ENCODE assay signal across 2 cellular contexts in genomic region chr19:12723383-12723642, GRCh38.
TF ChIP-seq lines count a peak whose summit lies in the region.

No MANE protein-coding gene starts in this region.

TF ChIP-seq in HEK293, 187 proteins besides CTCF, POLR2A, EP300 and RAD21:
- TF ChIP-seq ZNF341 (tag by site-specific recombination; IDR thresholded peaks at IDR 0.05; ENCODE audit: low read depth) (peak; percentile 87; the same call in 1 of the 2 replicates), ZSCAN5A (tag by site-specific recombination; IDR thresholded peaks at IDR 0.05) (no peak)

TF ChIP-seq in HepG2, 621 proteins besides CTCF, POLR2A, EP300 and RAD21:
- TF ChIP-seq ZNF709 (CRISPR knock-in tag; IDR thresholded peaks at IDR 0.05) (0 out of 2 replicates have a peak, but pooled peaks have one; percentile 5), HES4 (CRISPR knock-in tag; IDR thresholded peaks at IDR 0.05; ENCODE audit: borderline replicate concordance) (0 out of 2 replicates have a peak, but pooled peaks have one; percentile 24), HDAC1 (CRISPR knock-in tag; IDR thresholded peaks at IDR 0.05) (no peak), RELA (CRISPR knock-in tag; IDR thresholded peaks at IDR 0.05) (no peak), ZNF629 (CRISPR knock-in tag; conservative IDR thresholded peaks at IDR 0.05) (peak; percentile 91), MTF2 (CRISPR knock-in tag; IDR thresholded peaks at IDR 0.05; ENCODE audit: borderline replicate concordance) (no peak), HMG20B (CRISPR knock-in tag; conservative IDR thresholded peaks at IDR 0.05) (no peak), ZNF253 (CRISPR knock-in tag; IDR thresholded peaks at IDR 0.05; ENCODE audit: borderline replicate concordance) (no peak), ZBTB26 (CRISPR knock-in tag; IDR thresholded peaks at IDR 0.05; ENCODE audit: borderline replicate concordance) (no peak), ELF1 (CRISPR knock-in tag; IDR thresholded peaks at IDR 0.05) (no peak), ZFP82 (CRISPR knock-in tag; IDR thresholded peaks at IDR 0.05; ENCODE audit: borderline replicate concordance) (no peak)
TF ChIP-seq in HepG2: peak in this region for 3.
